In the genomic region with DNA sequence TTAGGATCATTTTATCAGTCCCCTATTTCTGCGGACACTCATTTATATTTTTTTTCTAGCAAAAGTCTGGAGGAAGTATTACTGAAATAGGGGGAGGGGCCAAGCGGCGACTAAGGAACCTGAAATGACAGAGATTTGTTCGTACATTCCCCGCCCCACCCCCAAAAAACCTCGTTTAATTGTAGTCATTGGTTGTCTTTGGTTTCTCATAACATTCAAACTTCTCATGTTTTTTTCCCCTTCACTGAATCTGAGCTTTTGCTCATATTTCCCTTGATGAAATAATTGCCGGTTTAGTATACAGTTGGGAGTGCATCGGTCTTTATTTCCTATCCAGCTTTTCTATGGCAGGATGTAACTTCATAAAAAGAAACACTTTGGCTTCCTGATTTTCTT, we compare ENCODE assay signal across 8 cellular contexts. TPM values are rescaled to one million over a fixed set of nuclear protein-coding genes. Genes with fewer than 3 reads are reported as not detected.
DNase-seq lines count a peak whose midpoint lies in the region; FAIRE-seq and TF ChIP-seq lines count a peak whose summit lies in the region.

No MANE protein-coding gene starts in this region.

- peak; percentile 40 for DNase-seq in GM13976 (ENCODE audit: low spot score)
- DNase-seq in OCI-LY7 (ENCODE audit: low spot score) = peak; percentile 65
- DNase-seq in activated naive CD8-positive, alpha-beta T cell treated with anti-CD3 and anti-CD28 coated beads for 36 hours = peak; percentile 63
- DNase-seq in kidney epithelial cell (ENCODE audit: low read depth) = no peak
- DNase-seq in stimulated activated CD8-positive, alpha-beta memory T cell treated with anti-CD3 and anti-CD28 coated beads, Interleukin-12 subunit alpha, Interleukin-12 subunit beta, amount 100 ng/mL, for 24 hours (ENCODE audit: extremely low read depth) = peak; percentile 35
- DNase-seq in GM19239 (ENCODE audit: insufficient read length, low spot score) = no peak
- DNase-seq in LoVo (ENCODE audit: low spot score) = no peak
- DNase-seq in medulla oblongata (ENCODE audit: extremely low spot score) = no peak

- H2AFZ ChIP-seq in OCI-LY7 (ENCODE audit: low read length) = peak overlapping the region; percentile 86

- TF ChIP-seq CTCF in GM13976 (IDR thresholded peaks at IDR 0.05; ENCODE audit: borderline replicate concordance, control extremely low read depth, extremely low read depth, insufficient read depth, missing control alignments) (no peak), OCI-LY7 (conservative IDR thresholded peaks at IDR 0.05; ENCODE audit: low read length) (no peak), kidney epithelial cell (IDR thresholded peaks at IDR 0.05; ENCODE audit: insufficient read depth, low read length, poor library complexity, severe bottlenecking) (no peak)

- no peaks in the 10 kb centered on the region for H3K9me3 Mint-ChIP-seq in activated naive CD8-positive, alpha-beta T cell treated with anti-CD3 and anti-CD28 coated beads for 36 hours

- peak overlapping the region; percentile 97 for H3K4me3 Mint-ChIP-seq in activated naive CD8-positive, alpha-beta T cell treated with anti-CD3 and anti-CD28 coated beads for 36 hours

- POLR2A ChIA-PET in OCI-LY7 (lab: Charles Lee) = interaction anchor here (0.6 to 0.9 kb wide), 3 partner anchors 58 to 242 kb away, joined by 3 to 5 read pairs (median 3); no protein-coding TSS in a partner anchor

- H3K27me3 ChIP-seq in kidney epithelial cell (ENCODE audit: control insufficient read depth, insufficient read depth, low read length) = no peaks in the 10 kb centered on the region

- H3K27me3 Mint-ChIP-seq in activated naive CD8-positive, alpha-beta T cell treated with anti-CD3 and anti-CD28 coated beads for 36 hours = no peaks in the 10 kb centered on the region

- H3K36me3 ChIP-seq in OCI-LY7 (ENCODE audit: insufficient read depth, low read length) (no peaks in the 10 kb centered on the region), kidney epithelial cell (ENCODE audit: control insufficient read depth, insufficient read depth, low read length) (no peaks in the 10 kb centered on the region)

- H3K4me1 Mint-ChIP-seq in activated naive CD8-positive, alpha-beta T cell treated with anti-CD3 and anti-CD28 coated beads for 36 hours = peaks cover 23% of the 10 kb centered on the region

- H3K4me1 ChIP-seq in OCI-LY7 (ENCODE audit: insufficient read depth, low read length, poor library complexity, severe bottlenecking) = peaks cover 31% of the 10 kb centered on the region

- CTCF ChIA-PET in OCI-LY7 (lab: Charles Lee; ENCODE audit: unreplicated experiment) = no interaction called here

- peak overlapping the region; percentile 64 for H3K27ac ChIP-seq in OCI-LY7 (ENCODE audit: low read depth, low read length, poor library complexity, severe bottlenecking)

- peaks cover 31% of the 10 kb centered on the region; the same call in 1 of the 2 replicates for H3K79me2 ChIP-seq in OCI-LY7 (ENCODE audit: insufficient read depth, low read depth, low read length)

- H3K4me2 ChIP-seq in OCI-LY7 (ENCODE audit: low read length) = peak overlapping the region; percentile 77

- H3K27ac Mint-ChIP-seq in activated naive CD8-positive, alpha-beta T cell treated with anti-CD3 and anti-CD28 coated beads for 36 hours = peak overlapping the region; percentile 97

- BruUV-seq in OCI-LY7 (replicated peaks; lab: Mats Ljungman, UMichigan) = no TSS peak

- peaks cover 29% of the 10 kb centered on the region for H3K36me3 Mint-ChIP-seq in activated naive CD8-positive, alpha-beta T cell treated with anti-CD3 and anti-CD28 coated beads for 36 hours

- H3K9me3 ChIP-seq in OCI-LY7 (ENCODE audit: low read length) = no peaks in the 10 kb centered on the region

- H4K20me1 ChIP-seq in OCI-LY7 (ENCODE audit: insufficient read depth, low read length) = peaks cover 7% of the 10 kb centered on the region; the same call in 1 of the 2 replicates

- in situ Hi-C loops in GM13976 (cut with MboI; ENCODE audit: low sequenced_read_pairs, unreplicated experiment) = no loop called here

- H3K4me3 ChIP-seq in OCI-LY7 (ENCODE audit: low read depth, low read length, poor library complexity, severe bottlenecking) = peak overlapping the region; percentile 79
- H3K4me3 ChIP-seq in kidney epithelial cell (ENCODE audit: low read depth, low read length) = peak overlapping the region; percentile 78

- intact Hi-C loops in OCI-LY7 (cut with micrococcal nuclease; ENCODE audit: unreplicated experiment) = loop anchor here (5.0 kb wide), 1 partner anchor 392 kb away; a partner anchor contains a TSS

- no peaks in the 10 kb centered on the region for H3K9me2 ChIP-seq in OCI-LY7 (ENCODE audit: insufficient read depth, low read length)

- no peak for FAIRE-seq in GM19239 (lab: Jason Lieb, UNC)

RNA-seq across cellular contexts. Expression of a gene that starts 0.8 kb away (rescaled TPM):
- 57.3 and 65.3 TPM in 2 replicates for total RNA-seq in OCI-LY7 (2014; rRNA removed; shearing (Covaris generic))
- total RNA-seq in OCI-LY7 (2022) = 92.9 and 109 TPM in 2 replicates
- 100 to 1,000 TPM; 390 to 395 TPM for total RNA-seq in activated naive CD8-positive, alpha-beta T cell treated with anti-CD3 and anti-CD28 coated beads for 36 hours
- total RNA-seq in kidney epithelial cell = 122 and 133 TPM in 2 replicates

Comparison
In these comparisons a context has a peak if more than half of its experiments do, and no peak if none do; other contexts are left out.
1. DNase-seq: peak in GM13976 (single experiment), OCI-LY7 (single experiment), activated naive CD8-positive, alpha-beta T cell treated with anti-CD3 and anti-CD28 coated beads for 36 hours (single experiment) and stimulated activated CD8-positive, alpha-beta memory T cell treated with anti-CD3 and anti-CD28 coated beads, Interleukin-12 subunit alpha, Interleukin-12 subunit beta, amount 100 ng/mL, for 24 hours (single experiment); none in kidney epithelial cell (single experiment), GM19239 (single experiment), LoVo (single experiment) and medulla oblongata (single experiment).